Comparison of ENCODE assay signal across 17 cellular contexts in genomic region chr14:75010472-75010871, GRCh38. TPM values are rescaled to one million over a fixed set of nuclear protein-coding genes. Genes with fewer than 3 reads are reported as not detected.
DNase-seq lines count a peak whose midpoint lies in the region; ATAC-seq and TF ChIP-seq lines count a peak whose summit lies in the region.
"Had no signal": no experiment of that assay in that cellular context is flagged by ENCODE, and none has a peak within 500 bp of the region (broad histone marks: within the 10 kb centered on the region; RNA-seq: fewer than 3 reads in every experiment).

No MANE protein-coding gene starts in this region.

- H3K27ac Mint-ChIP-seq in CD4-positive, alpha-beta memory T cell = peak overlapping the region in 4 of 7 donors; percentile 16 to 65 (median 58)
- H3K27ac Mint-ChIP-seq in naive thymus-derived CD8-positive, alpha-beta T cell = peak overlapping the region in 7 of 10 donors; percentile 17 to 62 (median 29)

- intact Hi-C loops in CD4-positive, alpha-beta memory T cell (cut with micrococcal nuclease) = no loop called here
- intact Hi-C loops in testis (cut with DNase I; ENCODE audit: low total_unique reads) = no loop called here

- no peaks in the 10 kb centered on the region for H3K27me3 Mint-ChIP-seq in CD4-positive, alpha-beta memory T cell
- H3K27me3 Mint-ChIP-seq in naive thymus-derived CD8-positive, alpha-beta T cell = no peaks in the 10 kb centered on the region
- H3K27me3 Mint-ChIP-seq: activated naive CD8-positive, alpha-beta T cell treated with anti-CD3 and anti-CD28 coated beads for 36 hours; brain had no signal

- H3K9me3 ChIP-seq in CD4-positive, alpha-beta memory T cell (ENCODE audit: control insufficient read depth in 1 of 2, low read length in 2 of 2) = no peaks in the 10 kb centered on the region
- no peaks in the 10 kb centered on the region for H3K9me3 ChIP-seq in testis
- H3K9me3 ChIP-seq: Caco-2, tibial nerve had no signal

- no peak overlapping the region for H3K4me3 Mint-ChIP-seq in CD4-positive, alpha-beta memory T cell
- no peak overlapping the region for H3K4me3 Mint-ChIP-seq in naive thymus-derived CD8-positive, alpha-beta T cell
- H3K4me3 Mint-ChIP-seq: activated naive CD8-positive, alpha-beta T cell treated with anti-CD3 and anti-CD28 coated beads for 36 hours; brain had no signal

- no peak for TF ChIP-seq POLR2A in testis (IDR thresholded peaks at IDR 0.05)

- POLR2A ChIA-PET in CD4-positive, alpha-beta memory T cell (lab: Charles Lee; ENCODE audit: partially characterized antibody) = no interaction called here
- POLR2A ChIA-PET in naive thymus-derived CD8-positive, alpha-beta T cell (lab: Charles Lee) = no interaction called here

- no peak overlapping the region for H3K27ac ChIP-seq in CD4-positive, alpha-beta memory T cell (ENCODE audit: low read depth, low read length)
- H3K27ac ChIP-seq in testis = no peak overlapping the region

- H3K4me1 Mint-ChIP-seq in CD4-positive, alpha-beta memory T cell = peaks cover 17 to 33% (median 23%) of the 10 kb centered on the region in 4 donors
- H3K4me1 Mint-ChIP-seq in naive thymus-derived CD8-positive, alpha-beta T cell = peaks cover 13 to 27% (median 19%) of the 10 kb centered on the region in 4 donors

- H3K36me3 Mint-ChIP-seq in CD4-positive, alpha-beta memory T cell = peaks cover 50 to 75% of the 10 kb centered on the region in 2 donors
- peaks cover 3 to 81% (median 14%) of the 10 kb centered on the region in 3 donors for H3K36me3 Mint-ChIP-seq in naive thymus-derived CD8-positive, alpha-beta T cell

- no peak for ATAC-seq in naive thymus-derived CD8-positive, alpha-beta T cell
- no peak for ATAC-seq in HG03159 (IDR thresholded peaks at IDR 0.05; ENCODE audit: unreplicated experiment)

- CTCF ChIA-PET in CD4-positive, alpha-beta memory T cell (lab: Charles Lee; ENCODE audit: partially characterized antibody) = no interaction called here

- peaks cover 73% of the 10 kb centered on the region for H3K36me3 ChIP-seq in CD4-positive, alpha-beta memory T cell (ENCODE audit: insufficient read depth, low read length)
- no peaks in the 10 kb centered on the region for H3K36me3 ChIP-seq in testis (ENCODE audit: low read depth, missing control alignments)

- DNase-seq in AG09319 (ENCODE audit: extremely low read depth, low read depth) (peak; percentile 50), choroid plexus epithelial cell (ENCODE audit: low read depth) (peak; percentile 17), testis (no peak)
- no peak for DNase-seq in CD4-positive, alpha-beta memory T cell
- no peak for DNase-seq in naive thymus-derived CD8-positive, alpha-beta T cell
- DNase-seq in stimulated activated CD4-positive, alpha-beta T cell treated with anti-CD3 and anti-CD28 coated beads, Interleukin-15, amount 100 ng/mL, for 24 hours = no peak
- DNase-seq: activated CD4-positive, CD25-positive, alpha-beta regulatory T cell; activated CD8-positive, alpha-beta memory T cell treated with anti-CD3 and anti-CD28 coated beads for 24 hours; Caco-2; cortex of kidney; kidney; NCI-H1436; NCI-H524 had no signal

- H3K27me3 ChIP-seq in CD4-positive, alpha-beta memory T cell (ENCODE audit: insufficient read depth, low read length) = no peaks in the 10 kb centered on the region
- no peaks in the 10 kb centered on the region for H3K27me3 ChIP-seq in testis
- H3K27me3 ChIP-seq: tibial nerve had no signal

- H3K9me3 Mint-ChIP-seq in CD4-positive, alpha-beta memory T cell = no peaks in the 10 kb centered on the region
- no peaks in the 10 kb centered on the region for H3K9me3 Mint-ChIP-seq in naive thymus-derived CD8-positive, alpha-beta T cell
- H3K9me3 Mint-ChIP-seq: activated naive CD8-positive, alpha-beta T cell treated with anti-CD3 and anti-CD28 coated beads for 36 hours; brain had no signal

- H3K4me1 ChIP-seq in CD4-positive, alpha-beta memory T cell (ENCODE audit: insufficient read depth, low read length) = no peaks in the 10 kb centered on the region
- peaks cover 9% of the 10 kb centered on the region for H3K4me1 ChIP-seq in testis
- H3K4me1 ChIP-seq: Caco-2 had no signal

- H3K4me3 ChIP-seq in CD4-positive, alpha-beta memory T cell (ENCODE audit: low read length in 2 of 2) = no peak overlapping the region
- H3K4me3 ChIP-seq in choroid plexus epithelial cell (ENCODE audit: low read depth, low read length) (no peak overlapping the region), testis (no peak overlapping the region)
- H3K4me3 ChIP-seq: tibial nerve had no signal

- TF ChIP-seq CTCF in AG09319 (IDR thresholded peaks at IDR 0.05; ENCODE audit: low read depth, low read length) (no peak), choroid plexus epithelial cell (conservative IDR thresholded peaks at IDR 0.05; ENCODE audit: low read depth, low read length) (no peak), testis (IDR thresholded peaks at IDR 0.05) (no peak)

RNA-seq across cellular contexts. Expression of gene EIF2B2, which starts 7.8 kb away (rescaled TPM):
- 10 to 100 TPM; 31.3 to 31.7 TPM for total RNA-seq in CD4-positive, alpha-beta memory T cell
- 10 to 100 TPM; 32.6 to 38.8 TPM for polyA plus RNA-seq in CD4-positive, alpha-beta memory T cell
- 10 to 100 TPM; 28.7 to 36.7 TPM for total RNA-seq in naive thymus-derived CD8-positive, alpha-beta T cell
- polyA plus RNA-seq in naive thymus-derived CD8-positive, alpha-beta T cell = 10 to 100 TPM; 14.1 to 26.7 (median 17.5) TPM
- total RNA-seq in testis = 10 to 100 TPM; 39.4 to 40.4 TPM
- 124 TPM for polyA plus RNA-seq in testis (ENCODE audit: insufficient read depth, low read depth, low replicate concordance)

RNA-seq across cellular contexts. Expression of gene MLH3, which starts 40.8 kb away (rescaled TPM):
- 10 to 100 TPM; 24.9 to 26.8 TPM for total RNA-seq in CD4-positive, alpha-beta memory T cell
- 10 to 100 TPM in 1 of 2 donors, 1 to 10 TPM in 1; 3.9 to 12.6 TPM for polyA plus RNA-seq in CD4-positive, alpha-beta memory T cell
- 10 to 100 TPM; 26.9 to 31.2 TPM for total RNA-seq in naive thymus-derived CD8-positive, alpha-beta T cell
- 10 to 100 TPM in 2 of 3 donors, 1 to 10 TPM in 1; 9.3 to 11.9 (median 10.8) TPM for polyA plus RNA-seq in naive thymus-derived CD8-positive, alpha-beta T cell
- total RNA-seq in testis = 10 to 100 TPM; 31.8 to 36.2 TPM
- polyA plus RNA-seq in testis (ENCODE audit: insufficient read depth, low read depth, low replicate concordance) = 21.5 TPM

RNA-seq across cellular contexts. Expression of gene ACYP1, which starts 53.4 kb away (rescaled TPM):
- 10 to 100 TPM; 38.5 to 46.6 TPM for total RNA-seq in CD4-positive, alpha-beta memory T cell
- 10 to 100 TPM; 16.0 to 20.7 TPM for polyA plus RNA-seq in CD4-positive, alpha-beta memory T cell
- total RNA-seq in naive thymus-derived CD8-positive, alpha-beta T cell = 10 to 100 TPM; 24.5 to 25.1 TPM
- 10 to 100 TPM; 12.8 to 17.7 (median 13.2) TPM for polyA plus RNA-seq in naive thymus-derived CD8-positive, alpha-beta T cell
- total RNA-seq in testis = 10 to 100 TPM; 20.1 to 24.4 TPM
- 38.8 TPM for polyA plus RNA-seq in testis (ENCODE audit: insufficient read depth, low read depth, low replicate concordance)

RNA-seq across cellular contexts. Expression of gene PGF, which starts 55.1 kb away (rescaled TPM):
- total RNA-seq in CD4-positive, alpha-beta memory T cell = not detected
- polyA plus RNA-seq in CD4-positive, alpha-beta memory T cell = under 1 TPM; 0.11 to 0.13 TPM
- not detected for total RNA-seq in naive thymus-derived CD8-positive, alpha-beta T cell
- polyA plus RNA-seq in naive thymus-derived CD8-positive, alpha-beta T cell = under 1 TPM in 1 of 3 donors, not detected in 2; 0.13 TPM
- 10 to 100 TPM in 1 of 2 donors, 1 to 10 TPM in 1; 6.5 to 11.5 TPM for total RNA-seq in testis
- 5.4 TPM for polyA plus RNA-seq in testis (ENCODE audit: insufficient read depth, low read depth, low replicate concordance)

RNA-seq across cellular contexts. Expression of gene ZC2HC1C, which starts 59.0 kb away (rescaled TPM):
- under 1 TPM; 0.76 to 0.97 TPM for total RNA-seq in CD4-positive, alpha-beta memory T cell
- polyA plus RNA-seq in CD4-positive, alpha-beta memory T cell = 1 to 10 TPM; 1.5 to 3.6 TPM
- total RNA-seq in naive thymus-derived CD8-positive, alpha-beta T cell = under 1 TPM in 1 of 2 experiments, not detected in 1; 0.70 TPM
- 1 to 10 TPM in 1 of 3 donors, under 1 TPM in 1, not detected in 1; 0.69 to 1.2 TPM for polyA plus RNA-seq in naive thymus-derived CD8-positive, alpha-beta T cell
- total RNA-seq in testis = 10 to 100 TPM; 35.2 to 63.5 TPM
- polyA plus RNA-seq in testis (ENCODE audit: insufficient read depth, low read depth, low replicate concordance) = 233 TPM

Comparison
In these comparisons a context has a peak if more than half of its experiments do, and no peak if none do; other contexts are left out.
1. DNase-seq: peak in AG09319 (single experiment) and choroid plexus epithelial cell (single experiment); none in CD4-positive, alpha-beta memory T cell (0 of 5), naive thymus-derived CD8-positive, alpha-beta T cell (0 of 10), stimulated activated CD4-positive, alpha-beta T cell treated with anti-CD3 and anti-CD28 coated beads, Interleukin-15, amount 100 ng/mL, for 24 hours (single experiment) and testis (single experiment).